ENCODE assay signal across 8 cellular contexts in genomic region chr12:94261781-94262180, GRCh38.
DNase-seq lines count a peak whose midpoint lies in the region; ATAC-seq and TF ChIP-seq lines count a peak whose summit lies in the region.

No MANE protein-coding gene starts in this region.

- H3K27ac Mint-ChIP-seq in stimulated activated naive CD8-positive, alpha-beta T cell treated with anti-CD3 and anti-CD28 coated beads, Interleukin-15, Interleukin-2, amounts not matched to agents 100 ng/mL and 50 ng/mL, for 24 hours, result peak overlapping the region; percentile 99
- no peak overlapping the region for H3K27ac Mint-ChIP-seq in glutamatergic neuron (ENCODE audit: unreplicated experiment)

- H3K36me3 ChIP-seq in mammary epithelial cell (ENCODE audit: insufficient read depth, low read length) (no peaks in the 10 kb centered on the region), mucosa of stomach (ENCODE audit: control insufficient read depth, insufficient read depth, low read length) (no peaks in the 10 kb centered on the region)

- dilution Hi-C loops in mammary epithelial cell (cut with HindIII; ENCODE audit: low sequenced_read_pairs), result no loop called here

- CTCF ChIA-PET in mammary epithelial cell (lab: Charles Lee; ENCODE audit: low non-redundant PET), result no interaction called here

- peak overlapping the region; percentile 89 for H3K4me3 Mint-ChIP-seq in stimulated activated naive CD8-positive, alpha-beta T cell treated with anti-CD3 and anti-CD28 coated beads, Interleukin-15, Interleukin-2, amounts not matched to agents 100 ng/mL and 50 ng/mL, for 24 hours
- no peak overlapping the region for H3K4me3 Mint-ChIP-seq in glutamatergic neuron (ENCODE audit: unreplicated experiment)

- H3K4me1 Mint-ChIP-seq in stimulated activated naive CD8-positive, alpha-beta T cell treated with anti-CD3 and anti-CD28 coated beads, Interleukin-15, Interleukin-2, amounts not matched to agents 100 ng/mL and 50 ng/mL, for 24 hours (ENCODE audit: low read depth), result peaks cover 49% of the 10 kb centered on the region
- no peaks in the 10 kb centered on the region for H3K4me1 Mint-ChIP-seq in glutamatergic neuron (ENCODE audit: low read depth, unreplicated experiment)

- TF ChIP-seq CTCF in mammary epithelial cell (conservative IDR thresholded peaks at IDR 0.05 in 1 of 2, IDR thresholded peaks at IDR 0.05 in 1 of 2; ENCODE audit: extremely low read depth in 1 of 2, insufficient read depth in 1 of 2, low read depth in 1 of 2, low read length in 2 of 2), result no peak
- TF ChIP-seq CTCF in glutamatergic neuron (IDR thresholded peaks at IDR 0.05; ENCODE audit: partially characterized antibody, unreplicated experiment), result no peak

- no peaks in the 10 kb centered on the region for H3K9me3 Mint-ChIP-seq in stimulated activated naive CD8-positive, alpha-beta T cell treated with anti-CD3 and anti-CD28 coated beads, Interleukin-15, Interleukin-2, amounts not matched to agents 100 ng/mL and 50 ng/mL, for 24 hours
- no peaks in the 10 kb centered on the region for H3K9me3 Mint-ChIP-seq in glutamatergic neuron (ENCODE audit: unreplicated experiment)

- peaks cover 2% of the 10 kb centered on the region for H3K27me3 ChIP-seq in mammary epithelial cell (ENCODE audit: insufficient read depth, low read length)
- H3K27me3 ChIP-seq in mucosa of stomach (ENCODE audit: control insufficient read depth, insufficient read depth, low read length), result no peaks in the 10 kb centered on the region

- H3K79me2 ChIP-seq in mammary epithelial cell (ENCODE audit: insufficient read depth, low read length), result no peaks in the 10 kb centered on the region

- no peak for DNase-seq in stimulated activated naive CD8-positive, alpha-beta T cell treated with anti-CD3 and anti-CD28 coated beads, Interleukin-15, Interleukin-2, amounts not matched to agents 100 U/mL and 50 U/mL, for 24 hours
- DNase-seq in mammary epithelial cell (no peak), LoVo (ENCODE audit: low spot score) (no peak), glutamatergic neuron (no peak), HPDE6-E6E7 (ENCODE audit: extremely low spot score) (no peak), dedifferentiated amniotic fluid mesenchymal stem cell (ENCODE audit: extremely low spot score) (no peak)

- no peak overlapping the region for H3K27ac ChIP-seq in mammary epithelial cell (ENCODE audit: insufficient read depth, low read depth, low read length)

- intact Hi-C loops in mammary epithelial cell (cut with micrococcal nuclease), result no loop called here

- peak overlapping the region in 1 of 3 experiments; percentile 62 for H3K4me3 ChIP-seq in mammary epithelial cell (replicated peaks in 1 of 3; ENCODE audit: insufficient read depth in 1 of 3, low read depth in 2 of 3, low read length in 3 of 3)
- H3K4me3 ChIP-seq in mucosa of stomach (ENCODE audit: low read length), result no peak overlapping the region

- ATAC-seq in stimulated activated naive CD8-positive, alpha-beta T cell treated with anti-CD3 and anti-CD28 coated beads, Interleukin-15, Interleukin-2, amounts not matched to agents 100 U/mL and 50 U/mL, for 24 hours, result no peak

- H3K9me3 ChIP-seq in mammary epithelial cell (replicated peaks; ENCODE audit: insufficient read depth, low read length) (no peaks in the 10 kb centered on the region), mucosa of stomach (ENCODE audit: control insufficient read depth, low read length) (no peaks in the 10 kb centered on the region)

- in situ Hi-C loops in mammary epithelial cell (cut with MboI; ENCODE audit: low sequenced_read_pairs in 2 of 2), result no loop called here

- H3K36me3 Mint-ChIP-seq in stimulated activated naive CD8-positive, alpha-beta T cell treated with anti-CD3 and anti-CD28 coated beads, Interleukin-15, Interleukin-2, amounts not matched to agents 100 ng/mL and 50 ng/mL, for 24 hours (ENCODE audit: low read depth), result peaks cover 29% of the 10 kb centered on the region
- H3K36me3 Mint-ChIP-seq in glutamatergic neuron (ENCODE audit: unreplicated experiment), result peaks cover under 1% of the 10 kb centered on the region

- no peaks in the 10 kb centered on the region for H3K27me3 Mint-ChIP-seq in stimulated activated naive CD8-positive, alpha-beta T cell treated with anti-CD3 and anti-CD28 coated beads, Interleukin-15, Interleukin-2, amounts not matched to agents 100 ng/mL and 50 ng/mL, for 24 hours
- H3K27me3 Mint-ChIP-seq in glutamatergic neuron (ENCODE audit: unreplicated experiment), result no peaks in the 10 kb centered on the region

- H2AFZ ChIP-seq in mammary epithelial cell (ENCODE audit: low read depth, low read length), result peak overlapping the region; percentile 95

- no TSS peak for BruUV-seq in mammary epithelial cell (replicated peaks; lab: Mats Ljungman, UMichigan)

- no peaks in the 10 kb centered on the region for H4K20me1 ChIP-seq in mammary epithelial cell (ENCODE audit: insufficient read depth, low read length)

- peaks cover 7% of the 10 kb centered on the region for H3K4me1 ChIP-seq in mammary epithelial cell (ENCODE audit: insufficient read depth, low read length)
- peaks cover 5% of the 10 kb centered on the region for H3K4me1 ChIP-seq in mucosa of stomach (ENCODE audit: control insufficient read depth, insufficient read depth, low read length)

- H3K9ac ChIP-seq in mammary epithelial cell (ENCODE audit: insufficient read depth, low read length) (no peak overlapping the region), mucosa of stomach (ENCODE audit: low read length) (peak overlapping the region; percentile 49)

- H3K4me2 ChIP-seq in mammary epithelial cell (ENCODE audit: insufficient read depth, low read depth, low read length), result peak overlapping the region; percentile 91

- WGBS in mammary epithelial cell (ENCODE audit: low coverage, missing lambda C conversion rate), result 33% methylated on average over 3 of the region's 3 CpGs
